Comparison of ENCODE assay signal across 29 cellular contexts in genomic region chr4:18405054-18405453, GRCh38.
"Had no signal": no experiment of that assay in that cellular context is flagged by ENCODE, and none has a peak within 500 bp of the region (broad histone marks: within the 10 kb centered on the region; RNA-seq: fewer than 3 reads in every experiment).

No MANE protein-coding gene starts in this region.

- H3K4me3 Mint-ChIP-seq: activated CD4-positive, alpha-beta memory T cell treated with anti-CD3 and anti-CD28 coated beads, Interleukin-2, amount 10 ng/mL, durations not matched to agents 7 days and 5 days; activated CD4-positive, alpha-beta T cell treated with anti-CD3 and anti-CD28 coated beads for 36 hours; activated naive CD4-positive, alpha-beta T cell treated with anti-CD3 and anti-CD28 coated beads, Interleukin-2, amount 50 U/mL, for 24 hours; activated T-helper 1 cell treated with anti-CD3 and anti-CD28 coated beads, Interleukin-12 subunit alpha, Interleukin-12 subunit beta, Interleukin-2, Interleukin-4 antibody, amounts not matched to agents 30 ng/mL and 10 ng/mL and 1 ng/mL, durations not matched to agents 14 hours and 24 hours and 36 hours; T-helper 2 cell treated with Interferon-gamma antibody and Interleukin-4, amounts not matched to agents 5 μg/mL and 100 μg/mL, for 36 hours had no signal

- ATAC-seq: activated CD4-positive, alpha-beta T cell treated with anti-CD3 and anti-CD28 coated beads for 36 hours; body of pancreas; PC-3; SK-N-SH treated with all-trans-retinoic acid at 6 μM for 48 hours had no signal

- H3K9me3 Mint-ChIP-seq: activated CD4-positive, alpha-beta memory T cell treated with anti-CD3 and anti-CD28 coated beads, Interleukin-2, amount 10 ng/mL, durations not matched to agents 7 days and 5 days; activated naive CD4-positive, alpha-beta T cell treated with anti-CD3 and anti-CD28 coated beads, Interleukin-2, amount 50 U/mL, for 24 hours; activated T-helper 1 cell treated with anti-CD3 and anti-CD28 coated beads, Interleukin-12 subunit alpha, Interleukin-12 subunit beta, Interleukin-2, Interleukin-4 antibody, amounts not matched to agents 30 ng/mL and 10 ng/mL and 1 ng/mL, durations not matched to agents 14 hours and 24 hours and 36 hours; T-helper 2 cell treated with Interferon-gamma antibody and Interleukin-4, amounts not matched to agents 5 μg/mL and 100 μg/mL, for 36 hours had no signal

- H3K36me3 Mint-ChIP-seq: activated naive CD4-positive, alpha-beta T cell treated with anti-CD3 and anti-CD28 coated beads, Interleukin-2, amount 50 U/mL, for 24 hours had no signal

- H3K9me3 ChIP-seq: body of pancreas, SJSA1 had no signal

- H3K4me3 ChIP-seq: body of pancreas, SJSA1 had no signal

- DNase-seq: activated CD4-positive, alpha-beta memory T cell treated with anti-CD3 and anti-CD28 coated beads, Interleukin-2, amount 10 ng/mL, durations not matched to agents 7 days and 5 days; activated CD4-positive, alpha-beta T cell treated with anti-CD3 and anti-CD28 coated beads for 36 hours; activated CD4-positive, alpha-beta T cell treated with anti-CD3 and anti-CD28 coated beads, Interleukin-2, amount 50 U/mL, for 1 hour; activated CD8-positive, alpha-beta memory T cell treated with anti-CD3 and anti-CD28 coated beads, Interleukin-2, amount 50 U/mL, for 4 hours; activated effector memory CD4-positive, alpha-beta T cell treated with Interleukin-2 at 50 U/mL for 16 hours; activated naive CD4-positive, alpha-beta T cell; activated T-cell treated with anti-CD3 and anti-CD28 coated beads, Interleukin-2, amount 50 U/mL, for 1 hour; aorta; body of pancreas; central memory CD4-positive, alpha-beta T cell; cortex of kidney; NCI-H1048; NCI-H146; NCI-H187 treated with DMSO at 0.1 percent for 48 hours; NCI-H2081 treated with DMSO at 0.1 percent for 48 hours; NCI-H2171 treated with DMSO at 0.1 percent for 48 hours; NCI-H226; NCI-H526 treated with DMSO at 0.1 percent for 48 hours; PC-3; SHP77; SW 1271; WERI-Rb-1 had no signal

- H3K27ac ChIP-seq: body of pancreas, SJSA1, WERI-Rb-1 had no signal

- H3K27me3 ChIP-seq: body of pancreas, SJSA1 had no signal

- H3K27me3 Mint-ChIP-seq: activated CD4-positive, alpha-beta memory T cell treated with anti-CD3 and anti-CD28 coated beads, Interleukin-2, amount 10 ng/mL, durations not matched to agents 7 days and 5 days had no signal

- FAIRE-seq: bronchial epithelial cell, RCC 7860 had no signal

- H3K4me1 ChIP-seq: SJSA1 had no signal

- H3K27ac Mint-ChIP-seq: activated CD4-positive, alpha-beta memory T cell treated with anti-CD3 and anti-CD28 coated beads, Interleukin-2, amount 10 ng/mL, durations not matched to agents 7 days and 5 days; activated CD4-positive, alpha-beta T cell treated with anti-CD3 and anti-CD28 coated beads for 36 hours; activated naive CD4-positive, alpha-beta T cell treated with anti-CD3 and anti-CD28 coated beads, Interleukin-2, amount 50 U/mL, for 24 hours; activated T-helper 1 cell treated with anti-CD3 and anti-CD28 coated beads, Interleukin-12 subunit alpha, Interleukin-12 subunit beta, Interleukin-2, Interleukin-4 antibody, amounts not matched to agents 30 ng/mL and 10 ng/mL and 1 ng/mL, durations not matched to agents 14 hours and 24 hours and 36 hours; T-helper 2 cell treated with Interferon-gamma antibody and Interleukin-4, amounts not matched to agents 5 μg/mL and 100 μg/mL, for 36 hours had no signal

- H3K4me1 Mint-ChIP-seq: activated CD4-positive, alpha-beta memory T cell treated with anti-CD3 and anti-CD28 coated beads, Interleukin-2, amount 10 ng/mL, durations not matched to agents 7 days and 5 days; activated naive CD4-positive, alpha-beta T cell treated with anti-CD3 and anti-CD28 coated beads, Interleukin-2, amount 50 U/mL, for 24 hours had no signal

- H3K36me3 ChIP-seq: SJSA1, WERI-Rb-1 had no signal
